Comparison of ENCODE assay signal across 12 cellular contexts in the genomic region with DNA sequence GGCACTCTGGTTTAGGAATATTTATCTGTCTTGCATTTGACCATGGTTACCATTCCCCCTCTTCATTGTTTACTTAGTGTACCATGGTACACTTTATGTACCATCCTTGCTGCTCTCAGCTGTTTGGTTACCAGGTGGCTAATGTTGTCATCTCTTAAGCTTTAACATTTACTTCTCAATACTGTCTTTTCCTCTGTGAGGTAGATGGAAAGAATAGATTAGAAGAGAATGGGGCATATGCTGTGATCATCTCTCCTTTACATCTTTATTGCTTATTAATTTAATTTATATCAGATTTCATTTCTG.
DNase-seq lines count a peak whose midpoint lies in the region; ATAC-seq and TF ChIP-seq lines count a peak whose summit lies in the region.
"Had no signal": no experiment of that assay in that cellular context is flagged by ENCODE, and none has a peak within 500 bp of the region (broad histone marks: within the 10 kb centered on the region; RNA-seq: fewer than 3 reads in every experiment).

No MANE protein-coding gene starts in this region.

- H3K27ac Mint-ChIP-seq in activated naive CD4-positive, alpha-beta T cell treated with anti-CD3 and anti-CD28 coated beads, Interleukin-2, amount 50 U/mL, for 24 hours = peak overlapping the region; percentile 99
- H3K27ac Mint-ChIP-seq in T-helper 1 cell treated with Interleukin-12 subunit alpha and Interleukin-12 subunit beta and Interleukin-4 antibody, amounts not matched to agents 30 μg/mL and 1 μg/mL, for 36 hours = peak overlapping the region; percentile 96

- intact Hi-C loops in upper lobe of right lung (cut with DNase I) = no loop called here

- H3K4me3 ChIP-seq in fibroblast of lung (replicated peaks in 1 of 4; ENCODE audit: control extremely low read depth in 1 of 4, insufficient read depth in 1 of 4, low read depth in 3 of 4, low read length in 4 of 4) (no peak overlapping the region), upper lobe of right lung (no peak overlapping the region)
- H3K4me3 ChIP-seq: tibial nerve had no signal

- H3K27ac ChIP-seq in fibroblast of lung (ENCODE audit: insufficient read depth, low read length) = peak overlapping the region; percentile 11
- H3K27ac ChIP-seq in upper lobe of right lung = peak overlapping the region; percentile 7
- H3K27ac ChIP-seq: tibial nerve had no signal

- peaks cover 9% of the 10 kb centered on the region for H3K36me3 Mint-ChIP-seq in activated naive CD4-positive, alpha-beta T cell treated with anti-CD3 and anti-CD28 coated beads, Interleukin-2, amount 50 U/mL, for 24 hours
- peaks cover 27% of the 10 kb centered on the region for H3K36me3 Mint-ChIP-seq in T-helper 1 cell treated with Interleukin-12 subunit alpha and Interleukin-12 subunit beta and Interleukin-4 antibody, amounts not matched to agents 30 μg/mL and 1 μg/mL, for 36 hours (ENCODE audit: low read depth)

- TF ChIP-seq CTCF in fibroblast of lung (conservative IDR thresholded peaks at IDR 0.05 in 1 of 2, IDR thresholded peaks at IDR 0.05 in 1 of 2; ENCODE audit: low read depth in 1 of 2, low read length in 2 of 2) (no peak), upper lobe of right lung (IDR thresholded peaks at IDR 0.05) (no peak)

- H2AFZ ChIP-seq in fibroblast of lung (ENCODE audit: low read length) = no peak overlapping the region

- no peaks in the 10 kb centered on the region for H4K20me1 ChIP-seq in fibroblast of lung (ENCODE audit: control insufficient read depth, extremely low read depth, insufficient read depth, low read length)

- H3K4me1 ChIP-seq in fibroblast of lung (ENCODE audit: control insufficient read depth, extremely low read depth, insufficient read depth, low read length) (no peaks in the 10 kb centered on the region), upper lobe of right lung (peaks cover 22% of the 10 kb centered on the region)

- DNase-seq in activated naive CD4-positive, alpha-beta T cell (lab: John Stamatoyannopoulos, UW) = no peak
- DNase-seq in fibroblast of lung (ENCODE audit: low read depth in 2 of 2) = no peak
- DNase-seq in upper lobe of right lung = no peak
- no peak for DNase-seq in SIG-M5 (lab: John Stamatoyannopoulos, UW)
- no peak for DNase-seq in stimulated activated CD4-positive, alpha-beta T cell treated with anti-CD3 and anti-CD28 coated beads, Interleukin-12 subunit alpha, Interleukin-12 subunit beta, amount 100 ng/mL, for 4 hours
- DNase-seq: activated gamma-delta T cell, cortex of kidney, NCI-H187 treated with DMSO at 0.1 percent for 48 hours had no signal

- H3K27me3 ChIP-seq in fibroblast of lung (ENCODE audit: control insufficient read depth, insufficient read depth, low read length) = no peaks in the 10 kb centered on the region
- no peaks in the 10 kb centered on the region for H3K27me3 ChIP-seq in upper lobe of right lung
- H3K27me3 ChIP-seq: tibial nerve had no signal

- no peaks in the 10 kb centered on the region for H3K27me3 Mint-ChIP-seq in activated naive CD4-positive, alpha-beta T cell treated with anti-CD3 and anti-CD28 coated beads, Interleukin-2, amount 50 U/mL, for 24 hours
- H3K27me3 Mint-ChIP-seq in T-helper 1 cell treated with Interleukin-12 subunit alpha and Interleukin-12 subunit beta and Interleukin-4 antibody, amounts not matched to agents 30 μg/mL and 1 μg/mL, for 36 hours (ENCODE audit: low read depth) = no peaks in the 10 kb centered on the region

- no peaks in the 10 kb centered on the region for H3K9me3 ChIP-seq in fibroblast of lung (ENCODE audit: control insufficient read depth, insufficient read depth, low read depth, low read length)
- H3K9me3 ChIP-seq in upper lobe of right lung = no peaks in the 10 kb centered on the region
- H3K9me3 ChIP-seq: tibial nerve had no signal

- no peak overlapping the region for H3K4me2 ChIP-seq in fibroblast of lung (ENCODE audit: extremely low read depth, insufficient read depth, low read length)

- peaks cover 70% of the 10 kb centered on the region for H3K4me1 Mint-ChIP-seq in activated naive CD4-positive, alpha-beta T cell treated with anti-CD3 and anti-CD28 coated beads, Interleukin-2, amount 50 U/mL, for 24 hours
- peaks cover 57% of the 10 kb centered on the region for H3K4me1 Mint-ChIP-seq in T-helper 1 cell treated with Interleukin-12 subunit alpha and Interleukin-12 subunit beta and Interleukin-4 antibody, amounts not matched to agents 30 μg/mL and 1 μg/mL, for 36 hours (ENCODE audit: low read depth)

- no peaks in the 10 kb centered on the region for H3K9me3 Mint-ChIP-seq in activated naive CD4-positive, alpha-beta T cell treated with anti-CD3 and anti-CD28 coated beads, Interleukin-2, amount 50 U/mL, for 24 hours
- H3K9me3 Mint-ChIP-seq in T-helper 1 cell treated with Interleukin-12 subunit alpha and Interleukin-12 subunit beta and Interleukin-4 antibody, amounts not matched to agents 30 μg/mL and 1 μg/mL, for 36 hours = no peaks in the 10 kb centered on the region

- H3K9ac ChIP-seq in fibroblast of lung (ENCODE audit: insufficient read depth, low read length) = no peak overlapping the region

- H3K36me3 ChIP-seq in fibroblast of lung (ENCODE audit: control insufficient read depth, insufficient read depth, low read length) (no peaks in the 10 kb centered on the region), upper lobe of right lung (no peaks in the 10 kb centered on the region)

- no peak for ATAC-seq in upper lobe of right lung
- ATAC-seq in GM19395 (IDR thresholded peaks at IDR 0.05; ENCODE audit: unreplicated experiment) = no peak

- H3K79me2 ChIP-seq in fibroblast of lung (ENCODE audit: control insufficient read depth, insufficient read depth, low read length) = no peaks in the 10 kb centered on the region

- peak overlapping the region; percentile 89 for H3K4me3 Mint-ChIP-seq in activated naive CD4-positive, alpha-beta T cell treated with anti-CD3 and anti-CD28 coated beads, Interleukin-2, amount 50 U/mL, for 24 hours
- peak overlapping the region; percentile 77 for H3K4me3 Mint-ChIP-seq in T-helper 1 cell treated with Interleukin-12 subunit alpha and Interleukin-12 subunit beta and Interleukin-4 antibody, amounts not matched to agents 30 μg/mL and 1 μg/mL, for 36 hours
